ENCODE assay signal across 1 cellular context in genomic region chr19:18364826-18365528, GRCh38.
TF ChIP-seq lines count a peak whose summit lies in the region.

No MANE protein-coding gene starts in this region.

TF ChIP-seq in HepG2, 621 proteins besides CTCF, POLR2A, EP300 and RAD21 (continued from another document):
- TF ChIP-seq HIC2 (CRISPR knock-in tag; IDR thresholded peaks at IDR 0.05; ENCODE audit: low read depth), result no peak
- TF ChIP-seq ZBTB44 (CRISPR knock-in tag; IDR thresholded peaks at IDR 0.05), result no peak
- peak; percentile 68; the same call in 1 of the 2 replicates for TF ChIP-seq POGK (CRISPR knock-in tag; conservative IDR thresholded peaks at IDR 0.05)
- TF ChIP-seq ZNF274 (CRISPR knock-in tag; IDR thresholded peaks at IDR 0.05), result no peak
- 0 out of 2 replicates have a peak, but pooled peaks have one; percentile 33 for TF ChIP-seq PHF20 (CRISPR knock-in tag; IDR thresholded peaks at IDR 0.05)
- peak; percentile 35; the same call in 1 of the 2 replicates for TF ChIP-seq ZNF280D (CRISPR knock-in tag; IDR thresholded peaks at IDR 0.05)
- no peak for TF ChIP-seq NONO (IDR thresholded peaks at IDR 0.05)
- TF ChIP-seq NONO (CRISPR knock-in tag; conservative IDR thresholded peaks at IDR 0.05), result 0 out of 2 replicates have a peak, but pooled peaks have one; percentile 29
- TF ChIP-seq ZC3H13 (CRISPR knock-in tag; IDR thresholded peaks at IDR 0.05), result peak; percentile 83; the same call in 1 of the 2 replicates
- no peak for TF ChIP-seq ZBTB42 (CRISPR knock-in tag; IDR thresholded peaks at IDR 0.05)
- peak; percentile 77 for TF ChIP-seq ZNF687 (CRISPR knock-in tag; IDR thresholded peaks at IDR 0.05)
- 0 out of 2 replicates have a peak, but pooled peaks have one; percentile 68 for TF ChIP-seq KLF6 (CRISPR knock-in tag; IDR thresholded peaks at IDR 0.05)
- peak; percentile 94 for TF ChIP-seq HOXA3 (CRISPR knock-in tag; IDR thresholded peaks at IDR 0.05)
- TF ChIP-seq NR2C2 (CRISPR knock-in tag; IDR thresholded peaks at IDR 0.05; ENCODE audit: borderline replicate concordance), result peak; percentile 79; the same call in 1 of the 2 replicates
- peak; percentile 92 for TF ChIP-seq GATAD2A (CRISPR knock-in tag; IDR thresholded peaks at IDR 0.05)
- no peak for TF ChIP-seq ZBTB49 (CRISPR knock-in tag; IDR thresholded peaks at IDR 0.05; ENCODE audit: borderline replicate concordance)
- peak; percentile 56 for TF ChIP-seq HNF1B (CRISPR knock-in tag; IDR thresholded peaks at IDR 0.05)
- TF ChIP-seq KDM4B (CRISPR knock-in tag; IDR thresholded peaks at IDR 0.05), result peak; percentile 84
- peak; percentile 77 for TF ChIP-seq JUND (CRISPR knock-in tag; IDR thresholded peaks at IDR 0.05)
- TF ChIP-seq SIX1 (CRISPR knock-in tag; IDR thresholded peaks at IDR 0.05; ENCODE audit: borderline replicate concordance), result peak; percentile 31; the same call in 1 of the 2 replicates
